Comparison of ENCODE assay signal across 8 cellular contexts in the genomic region with DNA sequence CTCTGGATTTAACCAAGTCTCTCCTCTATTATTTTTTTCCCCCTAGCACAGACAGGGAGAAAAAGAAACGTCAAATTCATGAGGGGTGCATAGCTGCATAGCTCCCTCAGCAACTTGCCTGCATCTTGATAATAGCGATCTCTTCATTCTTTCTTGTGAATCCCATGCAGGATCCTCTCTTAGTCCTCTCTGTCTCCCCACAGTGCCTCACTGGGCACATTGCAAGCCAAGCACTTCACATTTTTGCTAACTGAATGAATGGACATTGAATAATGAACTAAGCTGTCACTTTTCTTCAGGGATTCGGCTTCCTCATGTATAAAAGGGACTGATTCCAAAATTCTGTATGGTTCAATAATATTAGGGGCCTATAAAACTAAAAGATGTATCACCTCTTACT. TPM values are rescaled to one million over a fixed set of nuclear protein-coding genes. Genes with fewer than 3 reads are reported as not detected.
DNase-seq lines count a peak whose midpoint lies in the region; ATAC-seq and TF ChIP-seq lines count a peak whose summit lies in the region.

No MANE protein-coding gene starts in this region.

- H3K4me1 Mint-ChIP-seq in T-helper 2 cell treated with Interferon-gamma antibody and Interleukin-4, amounts not matched to agents 5 μg/mL and 100 μg/mL, for 36 hours (ENCODE audit: low read depth): no peaks in the 10 kb centered on the region

- peaks cover 41% of the 10 kb centered on the region for H3K27me3 Mint-ChIP-seq in T-helper 2 cell treated with Interferon-gamma antibody and Interleukin-4, amounts not matched to agents 5 μg/mL and 100 μg/mL, for 36 hours (ENCODE audit: low read depth)

- no peak overlapping the region for H3K4me3 ChIP-seq in ascending aorta

- TF ChIP-seq CTCF in ascending aorta (IDR thresholded peaks at IDR 0.05): peak in 2 of 3 experiments; percentile 7 to 17

- no peaks in the 10 kb centered on the region for H3K36me3 ChIP-seq in ascending aorta

- H3K27ac ChIP-seq in ascending aorta: no peak overlapping the region

- H3K9me3 Mint-ChIP-seq in T-helper 2 cell treated with Interferon-gamma antibody and Interleukin-4, amounts not matched to agents 5 μg/mL and 100 μg/mL, for 36 hours: no peaks in the 10 kb centered on the region

- ATAC-seq in HG03280 (IDR thresholded peaks at IDR 0.05; ENCODE audit: unreplicated experiment) (no peak), HG03439 (IDR thresholded peaks at IDR 0.05; ENCODE audit: unreplicated experiment) (no peak), GM19467 (IDR thresholded peaks at IDR 0.05; ENCODE audit: unreplicated experiment) (no peak)

- no peaks in the 10 kb centered on the region for H3K9me3 ChIP-seq in ascending aorta

- H3K27me3 ChIP-seq in ascending aorta: no peaks in the 10 kb centered on the region

- no peaks in the 10 kb centered on the region for H3K4me1 ChIP-seq in ascending aorta

- no peak overlapping the region for H3K4me3 Mint-ChIP-seq in T-helper 2 cell treated with Interferon-gamma antibody and Interleukin-4, amounts not matched to agents 5 μg/mL and 100 μg/mL, for 36 hours

- DNase-seq in AG20443 (ENCODE audit: low spot score): peak; percentile 75
- DNase-seq in HuH-7 (ENCODE audit: low spot score): peak; percentile 14
- DNase-seq in ascending aorta (ENCODE audit: low spot score in 2 of 2): no peak
- DNase-seq in islet precursor cell: peak; percentile 78
- no peak for DNase-seq in T-helper 2 cell treated with Interferon-gamma antibody and Interleukin-4, amounts not matched to agents 5 μg/mL and 100 μg/mL, for 36 hours (ENCODE audit: low spot score)

- intact Hi-C loops in ascending aorta (cut with DNase I): no loop called here

- H3K27ac Mint-ChIP-seq in T-helper 2 cell treated with Interferon-gamma antibody and Interleukin-4, amounts not matched to agents 5 μg/mL and 100 μg/mL, for 36 hours: no peak overlapping the region

- H3K36me3 Mint-ChIP-seq in T-helper 2 cell treated with Interferon-gamma antibody and Interleukin-4, amounts not matched to agents 5 μg/mL and 100 μg/mL, for 36 hours (ENCODE audit: low read depth): no peaks in the 10 kb centered on the region

RNA-seq across cellular contexts. Expression of a gene that starts 2.9 kb away (rescaled TPM):
- total RNA-seq in ascending aorta: 90.9 TPM

Comparison
In these comparisons a context has a peak if more than half of its experiments do, and no peak if none do; other contexts are left out.
1. DNase-seq: peak in AG20443 (single experiment), HuH-7 (single experiment) and islet precursor cell (single experiment); none in ascending aorta (0 of 2) and T-helper 2 cell treated with Interferon-gamma antibody and Interleukin-4, amounts not matched to agents 5 μg/mL and 100 μg/mL, for 36 hours (single experiment).